ENCODE assay signal across 2 cellular contexts in genomic region chr3:53199834-53200233, GRCh38.
TF ChIP-seq lines count a peak whose summit lies in the region.

No MANE protein-coding gene starts in this region.

TF ChIP-seq in IMR-90, 13 proteins besides CTCF, POLR2A, EP300 and RAD21:
- TF ChIP-seq MAZ (IDR thresholded peaks at IDR 0.05; ENCODE audit: borderline replicate concordance, low read depth, low read length): no peak
- no peak for TF ChIP-seq RCOR1 (IDR thresholded peaks at IDR 0.05; ENCODE audit: insufficient replicate concordance, low read length)
- TF ChIP-seq MAFK (IDR thresholded peaks at IDR 0.05; ENCODE audit: low read depth, low read length): no peak
- TF ChIP-seq BHLHE40 (IDR thresholded peaks at IDR 0.05; ENCODE audit: low read depth, low read length): no peak
- TF ChIP-seq, protein P1, sequence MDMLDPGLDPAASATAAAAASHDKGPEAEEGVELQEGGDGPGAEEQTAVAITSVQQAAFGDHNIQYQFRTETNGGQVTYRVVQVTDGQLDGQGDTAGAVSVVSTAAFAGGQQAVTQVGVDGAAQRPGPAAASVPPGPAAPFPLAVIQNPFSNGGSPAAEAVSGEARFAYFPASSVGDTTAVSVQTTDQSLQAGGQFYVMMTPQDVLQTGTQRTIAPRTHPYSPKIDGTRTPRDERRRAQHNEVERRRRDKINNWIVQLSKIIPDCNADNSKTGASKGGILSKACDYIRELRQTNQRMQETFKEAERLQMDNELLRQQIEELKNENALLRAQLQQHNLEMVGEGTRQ (IDR thresholded peaks at IDR 0.05; ENCODE audit: low read depth, low read length): no peak
- no peak for TF ChIP-seq NFE2L2 (IDR thresholded peaks at IDR 0.05; ENCODE audit: low read depth, low read length)
- no peak for TF ChIP-seq ELK1 (IDR thresholded peaks at IDR 0.05; ENCODE audit: borderline replicate concordance, low read depth, low read length)
- no peak for TF ChIP-seq MXI1 (IDR thresholded peaks at IDR 0.05; ENCODE audit: borderline replicate concordance, low read depth, low read length)
- no peak for TF ChIP-seq FOS (IDR thresholded peaks at IDR 0.05; ENCODE audit: low read depth, low read length)
- TF ChIP-seq RFX5 (IDR thresholded peaks at IDR 0.05; ENCODE audit: low read depth, low read length): no peak
- TF ChIP-seq SMC3 (IDR thresholded peaks at IDR 0.05; ENCODE audit: low read depth, low read length): no peak
- no peak for TF ChIP-seq CHD1 (IDR thresholded peaks at IDR 0.05; ENCODE audit: low read depth, low read length)

TF ChIP-seq in GM12878, 131 proteins besides CTCF, POLR2A, EP300 and RAD21:
- TF ChIP-seq LARP7 (IDR thresholded peaks at IDR 0.05): no peak
- TF ChIP-seq, protein P2, sequence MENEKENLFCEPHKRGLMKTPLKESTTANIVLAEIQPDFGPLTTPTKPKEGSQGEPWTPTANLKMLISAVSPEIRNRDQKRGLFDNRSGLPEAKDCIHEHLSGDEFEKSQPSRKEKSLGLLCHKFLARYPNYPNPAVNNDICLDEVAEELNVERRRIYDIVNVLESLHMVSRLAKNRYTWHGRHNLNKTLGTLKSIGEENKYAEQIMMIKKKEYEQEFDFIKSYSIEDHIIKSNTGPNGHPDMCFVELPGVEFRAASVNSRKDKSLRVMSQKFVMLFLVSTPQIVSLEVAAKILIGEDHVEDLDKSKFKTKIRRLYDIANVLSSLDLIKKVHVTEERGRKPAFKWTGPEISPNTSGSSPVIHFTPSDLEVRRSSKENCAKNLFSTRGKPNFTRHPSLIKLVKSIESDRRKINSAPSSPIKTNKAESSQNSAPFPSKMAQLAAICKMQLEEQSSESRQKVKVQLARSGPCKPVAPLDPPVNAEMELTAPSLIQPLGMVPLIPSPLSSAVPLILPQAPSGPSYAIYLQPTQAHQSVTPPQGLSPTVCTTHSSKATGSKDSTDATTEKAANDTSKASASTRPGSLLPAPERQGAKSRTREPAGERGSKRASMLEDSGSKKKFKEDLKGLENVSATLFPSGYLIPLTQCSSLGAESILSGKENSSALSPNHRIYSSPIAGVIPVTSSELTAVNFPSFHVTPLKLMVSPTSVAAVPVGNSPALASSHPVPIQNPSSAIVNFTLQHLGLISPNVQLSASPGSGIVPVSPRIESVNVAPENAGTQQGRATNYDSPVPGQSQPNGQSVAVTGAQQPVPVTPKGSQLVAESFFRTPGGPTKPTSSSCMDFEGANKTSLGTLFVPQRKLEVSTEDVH (IDR thresholded peaks at IDR 0.05; ENCODE audit: low read depth, partially characterized antibody): no peak
- TF ChIP-seq ZBTB33 (IDR thresholded peaks at IDR 0.05): no peak
- TF ChIP-seq, protein P1 (IDR thresholded peaks at IDR 0.05; ENCODE audit: borderline replicate concordance, low read depth, low read length): no peak
- TF ChIP-seq HDAC2 (IDR thresholded peaks at IDR 0.05): no peak
- TF ChIP-seq SREBF2 (IDR thresholded peaks at IDR 0.05; ENCODE audit: low read length): no peak
- TF ChIP-seq SMAD5 (IDR thresholded peaks at IDR 0.05; ENCODE audit: low read depth): no peak
- TF ChIP-seq, protein P3, sequence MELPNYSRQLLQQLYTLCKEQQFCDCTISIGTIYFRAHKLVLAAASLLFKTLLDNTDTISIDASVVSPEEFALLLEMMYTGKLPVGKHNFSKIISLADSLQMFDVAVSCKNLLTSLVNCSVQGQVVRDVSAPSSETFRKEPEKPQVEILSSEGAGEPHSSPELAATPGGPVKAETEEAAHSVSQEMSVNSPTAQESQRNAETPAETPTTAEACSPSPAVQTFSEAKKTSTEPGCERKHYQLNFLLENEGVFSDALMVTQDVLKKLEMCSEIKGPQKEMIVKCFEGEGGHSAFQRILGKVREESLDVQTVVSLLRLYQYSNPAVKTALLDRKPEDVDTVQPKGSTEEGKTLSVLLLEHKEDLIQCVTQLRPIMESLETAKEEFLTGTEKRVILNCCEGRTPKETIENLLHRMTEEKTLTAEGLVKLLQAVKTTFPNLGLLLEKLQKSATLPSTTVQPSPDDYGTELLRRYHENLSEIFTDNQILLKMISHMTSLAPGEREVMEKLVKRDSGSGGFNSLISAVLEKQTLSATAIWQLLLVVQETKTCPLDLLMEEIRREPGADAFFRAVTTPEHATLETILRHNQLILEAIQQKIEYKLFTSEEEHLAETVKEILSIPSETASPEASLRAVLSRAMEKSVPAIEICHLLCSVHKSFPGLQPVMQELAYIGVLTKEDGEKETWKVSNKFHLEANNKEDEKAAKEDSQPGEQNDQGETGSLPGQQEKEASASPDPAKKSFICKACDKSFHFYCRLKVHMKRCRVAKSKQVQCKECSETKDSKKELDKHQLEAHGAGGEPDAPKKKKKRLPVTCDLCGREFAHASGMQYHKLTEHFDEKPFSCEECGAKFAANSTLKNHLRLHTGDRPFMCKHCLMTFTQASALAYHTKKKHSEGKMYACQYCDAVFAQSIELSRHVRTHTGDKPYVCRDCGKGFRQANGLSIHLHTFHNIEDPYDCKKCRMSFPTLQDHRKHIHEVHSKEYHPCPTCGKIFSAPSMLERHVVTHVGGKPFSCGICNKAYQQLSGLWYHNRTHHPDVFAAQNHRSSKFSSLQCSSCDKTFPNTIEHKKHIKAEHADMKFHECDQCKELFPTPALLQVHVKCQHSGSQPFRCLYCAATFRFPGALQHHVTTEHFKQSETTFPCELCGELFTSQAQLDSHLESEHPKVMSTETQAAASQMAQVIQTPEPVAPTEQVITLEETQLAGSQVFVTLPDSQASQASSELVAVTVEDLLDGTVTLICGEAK (IDR thresholded peaks at IDR 0.05; ENCODE audit: borderline replicate concordance): no peak
- TF ChIP-seq TARDBP (IDR thresholded peaks at IDR 0.05; ENCODE audit: borderline replicate concordance): no peak
- TF ChIP-seq BRCA1 (IDR thresholded peaks at IDR 0.05; ENCODE audit: low read depth, low read length): no peak
- TF ChIP-seq, protein P4, sequence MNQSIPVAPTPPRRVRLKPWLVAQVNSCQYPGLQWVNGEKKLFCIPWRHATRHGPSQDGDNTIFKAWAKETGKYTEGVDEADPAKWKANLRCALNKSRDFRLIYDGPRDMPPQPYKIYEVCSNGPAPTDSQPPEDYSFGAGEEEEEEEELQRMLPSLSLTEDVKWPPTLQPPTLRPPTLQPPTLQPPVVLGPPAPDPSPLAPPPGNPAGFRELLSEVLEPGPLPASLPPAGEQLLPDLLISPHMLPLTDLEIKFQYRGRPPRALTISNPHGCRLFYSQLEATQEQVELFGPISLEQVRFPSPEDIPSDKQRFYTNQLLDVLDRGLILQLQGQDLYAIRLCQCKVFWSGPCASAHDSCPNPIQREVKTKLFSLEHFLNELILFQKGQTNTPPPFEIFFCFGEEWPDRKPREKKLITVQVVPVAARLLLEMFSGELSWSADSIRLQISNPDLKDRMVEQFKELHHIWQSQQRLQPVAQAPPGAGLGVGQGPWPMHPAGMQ (IDR thresholded peaks at IDR 0.05; ENCODE audit: borderline replicate concordance): no peak
- no peak for TF ChIP-seq SIN3A (IDR thresholded peaks at IDR 0.05; ENCODE audit: low read depth, low read length)
- TF ChIP-seq WRNIP1 (IDR thresholded peaks at IDR 0.05; ENCODE audit: borderline replicate concordance, low read depth, low read length): no peak
- no peak for TF ChIP-seq NR2C2 (IDR thresholded peaks at IDR 0.05; ENCODE audit: borderline replicate concordance, control insufficient read depth, insufficient read length, low read depth)
- TF ChIP-seq, protein P5, sequence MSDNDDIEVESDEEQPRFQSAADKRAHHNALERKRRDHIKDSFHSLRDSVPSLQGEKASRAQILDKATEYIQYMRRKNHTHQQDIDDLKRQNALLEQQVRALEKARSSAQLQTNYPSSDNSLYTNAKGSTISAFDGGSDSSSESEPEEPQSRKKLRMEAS (IDR thresholded peaks at IDR 0.05; ENCODE audit: low read depth, low read length): no peak
- TF ChIP-seq HDAC6 (IDR thresholded peaks at IDR 0.05; ENCODE audit: unreplicated experiment): no peak
- TF ChIP-seq, protein P6, sequence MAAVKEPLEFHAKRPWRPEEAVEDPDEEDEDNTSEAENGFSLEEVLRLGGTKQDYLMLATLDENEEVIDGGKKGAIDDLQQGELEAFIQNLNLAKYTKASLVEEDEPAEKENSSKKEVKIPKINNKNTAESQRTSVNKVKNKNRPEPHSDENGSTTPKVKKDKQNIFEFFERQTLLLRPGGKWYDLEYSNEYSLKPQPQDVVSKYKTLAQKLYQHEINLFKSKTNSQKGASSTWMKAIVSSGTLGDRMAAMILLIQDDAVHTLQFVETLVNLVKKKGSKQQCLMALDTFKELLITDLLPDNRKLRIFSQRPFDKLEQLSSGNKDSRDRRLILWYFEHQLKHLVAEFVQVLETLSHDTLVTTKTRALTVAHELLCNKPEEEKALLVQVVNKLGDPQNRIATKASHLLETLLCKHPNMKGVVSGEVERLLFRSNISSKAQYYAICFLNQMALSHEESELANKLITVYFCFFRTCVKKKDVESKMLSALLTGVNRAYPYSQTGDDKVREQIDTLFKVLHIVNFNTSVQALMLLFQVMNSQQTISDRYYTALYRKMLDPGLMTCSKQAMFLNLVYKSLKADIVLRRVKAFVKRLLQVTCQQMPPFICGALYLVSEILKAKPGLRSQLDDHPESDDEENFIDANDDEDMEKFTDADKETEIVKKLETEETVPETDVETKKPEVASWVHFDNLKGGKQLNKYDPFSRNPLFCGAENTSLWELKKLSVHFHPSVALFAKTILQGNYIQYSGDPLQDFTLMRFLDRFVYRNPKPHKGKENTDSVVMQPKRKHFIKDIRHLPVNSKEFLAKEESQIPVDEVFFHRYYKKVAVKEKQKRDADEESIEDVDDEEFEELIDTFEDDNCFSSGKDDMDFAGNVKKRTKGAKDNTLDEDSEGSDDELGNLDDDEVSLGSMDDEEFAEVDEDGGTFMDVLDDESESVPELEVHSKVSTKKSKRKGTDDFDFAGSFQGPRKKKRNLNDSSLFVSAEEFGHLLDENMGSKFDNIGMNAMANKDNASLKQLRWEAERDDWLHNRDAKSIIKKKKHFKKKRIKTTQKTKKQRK (IDR thresholded peaks at IDR 0.05; ENCODE audit: low read depth, low read length): no peak
- TF ChIP-seq ESRRA (IDR thresholded peaks at IDR 0.05; ENCODE audit: low read length): no peak
- no peak for TF ChIP-seq POLR2AphosphoS2 (IDR thresholded peaks at IDR 0.05; ENCODE audit: low read depth, low read length)
- no peak for TF ChIP-seq NR2C1 (IDR thresholded peaks at IDR 0.05)
